8 cellular contexts compared by ENCODE assay signal in genomic region chr3:112642912-112643506, GRCh38. TPM values are rescaled to one million over a fixed set of nuclear protein-coding genes. Genes with fewer than 3 reads are reported as not detected.
DNase-seq lines count a peak whose midpoint lies in the region; ATAC-seq and TF ChIP-seq lines count a peak whose summit lies in the region.

No MANE protein-coding gene starts in this region.

- intact Hi-C loops in CD4-positive, alpha-beta T cell (cut with DNase I, micrococcal nuclease), result loop anchor here (1.0 to 10.0 kb wide), 9 partner anchors 89 to 645 kb away; no protein-coding TSS in a partner anchor

- H3K9me3 ChIP-seq in CD4-positive, alpha-beta T cell (ENCODE audit: control insufficient read depth, low read length), result no peaks in the 10 kb centered on the region

- peak; percentile 100 for ATAC-seq in CD4-positive, alpha-beta T cell (ENCODE audit: poor library complexity)
- ATAC-seq in GM19455 (IDR thresholded peaks at IDR 0.05; ENCODE audit: unreplicated experiment) (peak; percentile 96), HG03565 (IDR thresholded peaks at IDR 0.05; ENCODE audit: unreplicated experiment) (peak; percentile 73), memory B cell (ENCODE audit: low read depth) (peak; percentile 100)

- H3K27ac ChIP-seq in CD4-positive, alpha-beta T cell (ENCODE audit: low read depth, low read length), result no peak overlapping the region

- H3K27me3 ChIP-seq in CD4-positive, alpha-beta T cell (ENCODE audit: control insufficient read depth, insufficient read depth, low read length), result peaks cover 15% of the 10 kb centered on the region

- peak; percentile 62 to 78 (median 70) for DNase-seq in CD4-positive, alpha-beta T cell
- DNase-seq in NCI-H748 treated with DMSO at 0.1 percent for 48 hours (lab: John Stamatoyannopoulos, UW) (peak; percentile 75), memory B cell (ENCODE audit: low spot score in 2 of 2) (peak; percentile 66 to 74)
- peak; percentile 78 to 80 for DNase-seq in activated CD4-positive, alpha-beta T cell treated with anti-CD3 and anti-CD28 coated beads, Interleukin-2, amount 50 U/mL, for 4 hours
- peak; percentile 64 for DNase-seq in effector CD4-positive, alpha-beta T cell
- peak; percentile 42 to 70 for DNase-seq in stimulated activated CD8-positive, alpha-beta memory T cell treated with anti-CD3 and anti-CD28 coated beads, Interleukin-15, amount 100 ng/mL, for 4 hours (ENCODE audit: low read depth in 2 of 2)

- no peaks in the 10 kb centered on the region for H3K9me3 Mint-ChIP-seq in CD4-positive, alpha-beta T cell
- no peaks in the 10 kb centered on the region for H3K9me3 Mint-ChIP-seq in memory B cell

- peak overlapping the region; percentile 58 for H3K4me3 Mint-ChIP-seq in CD4-positive, alpha-beta T cell
- H3K4me3 Mint-ChIP-seq in memory B cell, result peak overlapping the region; percentile 65

- H3K36me3 Mint-ChIP-seq in CD4-positive, alpha-beta T cell (ENCODE audit: low read depth), result no peaks in the 10 kb centered on the region
- H3K36me3 Mint-ChIP-seq in memory B cell, result no peaks in the 10 kb centered on the region

- peak; percentile 77 for TF ChIP-seq CTCF in CD4-positive, alpha-beta T cell (IDR thresholded peaks at IDR 0.05)

- H3K27ac Mint-ChIP-seq in CD4-positive, alpha-beta T cell, result no peak overlapping the region
- no peak overlapping the region for H3K27ac Mint-ChIP-seq in memory B cell

- CTCF ChIA-PET in CD4-positive, alpha-beta T cell (lab: Charles Lee), result interaction anchor here (0.6 to 3.7 kb wide), 25 partner anchors 9 to 934 kb away, joined by 3 to 32 read pairs (median 3); partner anchors contain the start of genes ATG3, CD200R1 and SLC35A5

- peaks cover 5% of the 10 kb centered on the region for H3K27me3 Mint-ChIP-seq in CD4-positive, alpha-beta T cell
- peaks cover 11% of the 10 kb centered on the region for H3K27me3 Mint-ChIP-seq in memory B cell

- POLR2A ChIA-PET in CD4-positive, alpha-beta T cell (lab: Charles Lee), result interaction anchor here (0.7 to 1.6 kb wide), 4 partner anchors 34 to 336 kb away, joined by 3 to 8 read pairs (median 4); no protein-coding TSS in a partner anchor

- peaks cover 6% of the 10 kb centered on the region for H3K4me1 Mint-ChIP-seq in CD4-positive, alpha-beta T cell (ENCODE audit: low read depth)
- peaks cover 12% of the 10 kb centered on the region for H3K4me1 Mint-ChIP-seq in memory B cell

RNA-seq across cellular contexts. Expression of gene CCDC80, which starts 2.1 kb away (rescaled TPM):
- total RNA-seq in CD4-positive, alpha-beta T cell, result not detected
